Comparison of ENCODE assay signal across 14 cellular contexts in genomic region chr1:111720977-111721670, GRCh38. TPM values are rescaled to one million over a fixed set of nuclear protein-coding genes. Genes with fewer than 3 reads are reported as not detected.
DNase-seq lines count a peak whose midpoint lies in the region; ATAC-seq, FAIRE-seq and TF ChIP-seq lines count a peak whose summit lies in the region.
"Had no signal": no experiment of that assay in that cellular context is flagged by ENCODE, and none has a peak within 500 bp of the region (broad histone marks: within the 10 kb centered on the region; RNA-seq: fewer than 3 reads in every experiment).

No MANE protein-coding gene starts in this region.

- in situ Hi-C loops in gastrocnemius medialis (cut with MboI; ENCODE audit: low sequenced_read_pairs in 4 of 4), result no loop called here

- H3K4me3 ChIP-seq in SK-N-SH (ENCODE audit: low read depth in 2 of 2, low read length in 1 of 2) (no peak overlapping the region), gastrocnemius medialis (no peak overlapping the region)
- H3K4me3 ChIP-seq: A549 had no signal

- H3K9ac ChIP-seq in SK-N-SH, result no peak overlapping the region
- H3K9ac ChIP-seq: KMS-11 had no signal

- POLR2A ChIA-PET in SK-N-SH (lab: Yijun Ruan, JAX), result interaction anchor here (0.6 kb wide), 1 partner anchor 102 kb away, joined by 3 read pairs; the partner anchor contains the start of gene RAP1A
- POLR2A ChIA-PET in activated CD4-positive, alpha-beta memory T cell treated with anti-CD3 and anti-CD28 coated beads for 36 hours (lab: Charles Lee), result no interaction called here

- no peaks in the 10 kb centered on the region for H3K27me3 Mint-ChIP-seq in activated CD4-positive, alpha-beta memory T cell treated with anti-CD3 and anti-CD28 coated beads for 36 hours
- H3K27me3 Mint-ChIP-seq: activated CD4-positive, alpha-beta T cell treated with anti-CD3 and anti-CD28 coated beads for 36 hours had no signal

- TF ChIP-seq POLR2A in gastrocnemius medialis (IDR thresholded peaks at IDR 0.05) (no peak), GM12892 (IDR thresholded peaks at IDR 0.05; ENCODE audit: low read depth, low read length) (no peak)

- TF ChIP-seq EP300 in SK-N-SH (IDR thresholded peaks at IDR 0.05; ENCODE audit: borderline replicate concordance in 1 of 2, low read depth in 1 of 2, low read length in 1 of 2), result no peak

- TF ChIP-seq CTCF in SK-N-SH (IDR thresholded peaks at IDR 0.05) (no peak), gastrocnemius medialis (IDR thresholded peaks at IDR 0.05 in 4 of 5, conservative IDR thresholded peaks at IDR 0.05 in 1 of 5) (no peak)

- peaks cover 18% of the 10 kb centered on the region for H3K4me1 Mint-ChIP-seq in activated CD4-positive, alpha-beta memory T cell treated with anti-CD3 and anti-CD28 coated beads for 36 hours (ENCODE audit: low read depth)

- H3K27ac Mint-ChIP-seq in activated CD4-positive, alpha-beta memory T cell treated with anti-CD3 and anti-CD28 coated beads for 36 hours, result peak overlapping the region; percentile 38
- H3K27ac Mint-ChIP-seq: activated CD4-positive, alpha-beta T cell treated with anti-CD3 and anti-CD28 coated beads for 36 hours had no signal

- whole genome bisulfite sequencing in SK-N-SH (ENCODE audit: low lambda C conversion rate), result 79% methylated on average over 10 of the region's 10 CpGs

- H3K79me2 ChIP-seq in SK-N-SH (ENCODE audit: insufficient read depth), result no peaks in the 10 kb centered on the region

- H3K9me2 ChIP-seq in SK-N-SH, result no peaks in the 10 kb centered on the region

- no peaks in the 10 kb centered on the region for H3K9me3 Mint-ChIP-seq in activated CD4-positive, alpha-beta memory T cell treated with anti-CD3 and anti-CD28 coated beads for 36 hours

- ATAC-seq in SK-N-SH treated with all-trans-retinoic acid at 6 μM for 48 hours (peak; percentile 8; the same call in 2 of the 3 replicates), Right ventricle myocardium superior (ENCODE audit: poor library complexity) (peak; percentile 28), gastrocnemius medialis (peak in 1 of 2 donors; percentile 11), GM18858 (IDR thresholded peaks at IDR 0.05; ENCODE audit: unreplicated experiment) (no peak)
- ATAC-seq: A549; activated CD4-positive, alpha-beta T cell treated with anti-CD3 and anti-CD28 coated beads for 36 hours had no signal

- H2AFZ ChIP-seq in SK-N-SH (ENCODE audit: low read depth), result no peak overlapping the region

- no peak for FAIRE-seq in GM12892 (lab: Jason Lieb, UNC)
- FAIRE-seq: A549 had no signal

- peaks cover 8% of the 10 kb centered on the region for H3K36me3 Mint-ChIP-seq in activated CD4-positive, alpha-beta memory T cell treated with anti-CD3 and anti-CD28 coated beads for 36 hours

- H3F3A ChIP-seq in SK-N-SH (replicated peaks; ENCODE audit: insufficient read depth), result no peaks in the 10 kb centered on the region

- H3K4me1 ChIP-seq in SK-N-SH (ENCODE audit: control insufficient read depth in 1 of 2, insufficient read depth in 2 of 2, low read depth in 1 of 2, low read length in 1 of 2), result no peaks in the 10 kb centered on the region
- peaks cover 63% of the 10 kb centered on the region in 2 donors for H3K4me1 ChIP-seq in gastrocnemius medialis

- intact Hi-C loops in activated CD4-positive, alpha-beta memory T cell treated with anti-CD3 and anti-CD28 coated beads for 36 hours (cut with micrococcal nuclease), result no loop called here
- intact Hi-C loops in Right ventricle myocardium superior (cut with DNase I) (no loop called here), gastrocnemius medialis (cut with DNase I; ENCODE audit: low total_unique reads) (loop anchor here (1.0 kb wide), 1 partner anchor 18 kb away; the partner anchor contains the start of gene INKA2)

- no peak overlapping the region for H3K4me3 Mint-ChIP-seq in activated CD4-positive, alpha-beta memory T cell treated with anti-CD3 and anti-CD28 coated beads for 36 hours
- H3K4me3 Mint-ChIP-seq: activated CD4-positive, alpha-beta T cell treated with anti-CD3 and anti-CD28 coated beads for 36 hours had no signal

- H3K27me3 ChIP-seq in SK-N-SH (ENCODE audit: insufficient read depth), result no peaks in the 10 kb centered on the region
- no peaks in the 10 kb centered on the region for H3K27me3 ChIP-seq in gastrocnemius medialis

- DNase-seq in SK-N-SH, result no peak
- no peak for DNase-seq in activated CD4-positive, alpha-beta memory T cell treated with anti-CD3 and anti-CD28 coated beads for 36 hours
- DNase-seq in Right ventricle myocardium superior, result no peak
- no peak for DNase-seq in gastrocnemius medialis
- no peak for DNase-seq in GM12892 (ENCODE audit: insufficient read length)
- no peak for DNase-seq in NCI-H187 (lab: John Stamatoyannopoulos, UW)
- DNase-seq: activated CD4-positive, alpha-beta T cell treated with anti-CD3 and anti-CD28 coated beads for 36 hours; amniotic stem cell; erythroblast; NCI-H226 had no signal

- H3K9me3 ChIP-seq in SK-N-SH, result no peaks in the 10 kb centered on the region
- no peaks in the 10 kb centered on the region for H3K9me3 ChIP-seq in gastrocnemius medialis
- H3K9me3 ChIP-seq: A549 had no signal

- no peak for TF ChIP-seq RAD21 in SK-N-SH (IDR thresholded peaks at IDR 0.05; ENCODE audit: low read length)

- H3K27ac ChIP-seq in SK-N-SH (ENCODE audit: low read depth in 2 of 2, low read length in 1 of 2) (no peak overlapping the region), gastrocnemius medialis (peak overlapping the region; percentile 81 to 93 (median 87))
- H3K27ac ChIP-seq: A549, KMS-11 had no signal

- H3K36me3 ChIP-seq in SK-N-SH (replicated peaks in 1 of 2; ENCODE audit: control insufficient read depth in 1 of 2, insufficient read depth in 2 of 2, low read length in 1 of 2) (peaks cover under 1 to 5% of the 10 kb centered on the region in 2 experiments), gastrocnemius medialis (no peaks in the 10 kb centered on the region)

- no peaks in the 10 kb centered on the region for H4K20me1 ChIP-seq in SK-N-SH (ENCODE audit: insufficient read depth)

- CTCF ChIA-PET in SK-N-SH (lab: Yijun Ruan, JAX), result interaction anchor here (0.7 to 1.5 kb wide), 4 partner anchors 18 to 648 kb away, joined by 3 to 5 read pairs (median 3); partner anchors contain the start of gene INKA2
- CTCF ChIA-PET in activated CD4-positive, alpha-beta memory T cell treated with anti-CD3 and anti-CD28 coated beads for 36 hours (lab: Charles Lee), result interaction anchor here (0.8 to 1.0 kb wide), 2 partner anchors 10 to 35 kb away, joined by 3 read pairs; no protein-coding TSS in a partner anchor

- no peak overlapping the region for H3K4me2 ChIP-seq in SK-N-SH
- H3K4me2 ChIP-seq: A549, KMS-11 had no signal

TF ChIP-seq in SK-N-SH treated with all-trans-retinoic acid at 6 μM for 48 hours, 23 proteins besides CTCF, POLR2A, EP300 and RAD21:
- TF ChIP-seq ZC3H10 (CRISPR knock-in tag; IDR thresholded peaks at IDR 0.05), result no peak

TF ChIP-seq in SK-N-SH, 30 proteins besides CTCF, POLR2A, EP300 and RAD21 (continues in another document):
- TF ChIP-seq USF2 (IDR thresholded peaks at IDR 0.05; ENCODE audit: borderline replicate concordance, low read depth, low read length), result no peak
- no peak for TF ChIP-seq TAF1 (IDR thresholded peaks at IDR 0.05; ENCODE audit: borderline replicate concordance, low read depth, low read length)
- TF ChIP-seq POLR2AphosphoS5 (IDR thresholded peaks at IDR 0.05; ENCODE audit: low read depth, low read length), result no peak
- TF ChIP-seq ELF1 (IDR thresholded peaks at IDR 0.05), result no peak
- TF ChIP-seq REST (IDR thresholded peaks at IDR 0.05; ENCODE audit: low read depth, low read length), result no peak

RNA-seq across cellular contexts. Expression of gene INKA2, which starts 18.1 kb away (rescaled TPM):
- 1.1 and 1.2 TPM in 2 replicates for polyA plus RNA-seq in SK-N-SH (2012; rRNA removed)
- polyA plus RNA-seq in SK-N-SH (2012; cell fraction: cytosol; rRNA removed), result 0.70 and 0.90 TPM in 2 replicates
- 1.5 and 1.7 TPM in 2 replicates for polyA plus RNA-seq in SK-N-SH (2012; cell fraction: nucleus; rRNA removed)
- 1 to 10 TPM; 1.4 to 2.3 TPM for total RNA-seq in activated CD4-positive, alpha-beta memory T cell treated with anti-CD3 and anti-CD28 coated beads for 36 hours
- total RNA-seq in Right ventricle myocardium superior (28.4 TPM), gastrocnemius medialis (10 to 100 TPM in 1 of 4 donors, 1 to 10 TPM in 3; 4.7 to 11.8 (median 5.1) TPM)
- polyA plus RNA-seq in GM12892 (2012; ENCODE audit: missing spikeins), result 1.3 TPM

RNA-seq across cellular contexts. Expression of gene DDX20, which starts 34.6 kb away (rescaled TPM):
- polyA plus RNA-seq in SK-N-SH (2012; rRNA removed), result 3.8 and 5.3 TPM in 2 replicates
- polyA plus RNA-seq in SK-N-SH (2012; cell fraction: cytosol; rRNA removed), result 4.6 and 5.0 TPM in 2 replicates
- polyA plus RNA-seq in SK-N-SH (2012; cell fraction: nucleus; rRNA removed), result 5.8 and 10.6 TPM in 2 replicates
- 10 to 100 TPM; 14.2 to 15.9 TPM for total RNA-seq in activated CD4-positive, alpha-beta memory T cell treated with anti-CD3 and anti-CD28 coated beads for 36 hours
- total RNA-seq in Right ventricle myocardium superior, result 5.8 TPM
- total RNA-seq in gastrocnemius medialis, result 10 to 100 TPM; 22.2 to 32.9 (median 29.2) TPM
- 10.1 TPM for polyA plus RNA-seq in GM12892 (2012; ENCODE audit: missing spikeins)

Comparison
In these comparisons a context has a peak if more than half of its experiments do, and no peak if none do; other contexts are left out.
1. H3K27ac ChIP-seq: peak in gastrocnemius medialis (4 of 4); none in SK-N-SH (0 of 2).